Comparison of ENCODE assay signal across 8 cellular contexts in genomic region chr1:81305997-81306452, GRCh38.
DNase-seq lines count a peak whose midpoint lies in the region; ATAC-seq and TF ChIP-seq lines count a peak whose summit lies in the region.

No MANE protein-coding gene starts in this region.

- peak; percentile 41 for TF ChIP-seq CTCF in fibroblast of pulmonary artery (IDR thresholded peaks at IDR 0.05; ENCODE audit: low read length, missing control alignments)

- peak overlapping the region; percentile 62 for H3K4me3 ChIP-seq in fibroblast of pulmonary artery (replicated peaks; ENCODE audit: low read depth, low read length)
- H3K4me3 ChIP-seq in neuron (ENCODE audit: low read length) = peak overlapping the region; percentile 65

- peak; percentile 87 to 89 for DNase-seq in Kasumi-1 (lab: John Stamatoyannopoulos, UW)
- peak; percentile 23 for DNase-seq in RPMI8226
- DNase-seq in fibroblast of pulmonary artery (ENCODE audit: low read depth) = peak; percentile 73
- DNase-seq in activated effector memory CD4-positive, alpha-beta T cell treated with Interleukin-2 at 50 U/mL for 16 hours = no peak

- ATAC-seq in GM18868 (IDR thresholded peaks at IDR 0.05; ENCODE audit: unreplicated experiment) (peak; percentile 55), GM19324 (IDR thresholded peaks at IDR 0.05; ENCODE audit: low FRiP score, unreplicated experiment) (no peak), HG03039 (IDR thresholded peaks at IDR 0.05; ENCODE audit: unreplicated experiment) (no peak)

- H3K36me3 ChIP-seq in neuron (ENCODE audit: insufficient read depth, low read length) = no peaks in the 10 kb centered on the region

- H3K4me1 ChIP-seq in neuron (ENCODE audit: insufficient read depth, low read length) = peaks cover 34% of the 10 kb centered on the region

- H3K9me3 ChIP-seq in neuron (ENCODE audit: low read length) = no peaks in the 10 kb centered on the region

- no peaks in the 10 kb centered on the region for H3K27me3 ChIP-seq in neuron (ENCODE audit: insufficient read depth, low read length)

- no peak overlapping the region for H2AFZ ChIP-seq in neuron (ENCODE audit: low read depth, low read length)
